In the genomic region with DNA sequence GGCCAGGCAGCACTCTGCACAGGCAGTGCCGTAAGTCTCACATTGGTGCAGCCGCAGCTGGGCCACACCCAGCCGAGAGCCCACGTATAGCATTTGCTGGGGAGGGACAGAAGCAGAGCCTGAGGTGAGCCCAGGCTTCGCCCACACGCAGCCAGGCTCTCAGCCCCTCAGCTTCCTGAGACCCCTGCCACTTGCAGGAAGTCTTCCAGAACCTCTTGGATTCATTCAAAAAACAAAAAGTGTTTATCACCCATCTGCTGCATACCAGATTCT, we compare ENCODE assay signal across 29 cellular contexts. TPM values are rescaled to one million over a fixed set of nuclear protein-coding genes. Genes with fewer than 3 reads are reported as not detected.
"Had no signal": no experiment of that assay in that cellular context is flagged by ENCODE, and none has a peak within 500 bp of the region (broad histone marks: within the 10 kb centered on the region; RNA-seq: fewer than 3 reads in every experiment).

No MANE protein-coding gene starts in this region.

- H3K4me3 Mint-ChIP-seq: activated CD8-positive, alpha-beta T cell treated with anti-CD3 and anti-CD28 coated beads for 36 hours; activated naive CD4-positive, alpha-beta T cell treated with anti-CD3 and anti-CD28 coated beads, Interleukin-2, amount 10 ng/mL, durations not matched to agents 7 days and 5 days; activated naive CD8-positive, alpha-beta T cell treated with anti-CD3 and anti-CD28 coated beads for 36 hours; activated T-cell treated with anti-CD3 and anti-CD28 coated beads, Interleukin-2, amount 50 U/mL, for 72 hours had no signal

- H3K27me3 Mint-ChIP-seq: activated CD8-positive, alpha-beta T cell treated with anti-CD3 and anti-CD28 coated beads for 36 hours; activated naive CD8-positive, alpha-beta T cell treated with anti-CD3 and anti-CD28 coated beads for 36 hours had no signal

- H3K4me3 ChIP-seq: SJCRH30 had no signal

- H3K9ac ChIP-seq: SK-N-SH had no signal

- H3K27me3 ChIP-seq: brain microvascular endothelial cell, SJCRH30 had no signal

- ATAC-seq: activated CD4-positive, CD25-positive, alpha-beta regulatory T cell treated with anti-CD3 and anti-CD28 coated beads, Interleukin-2, amount 50 U/mL, for 24 hours; activated CD8-positive, alpha-beta T cell treated with anti-CD3 and anti-CD28 coated beads for 36 hours; activated T-cell treated with anti-CD3 and anti-CD28 coated beads, Interleukin-2, amount 50 U/mL, for 72 hours; Panc1 had no signal

- H3K27ac ChIP-seq: brain microvascular endothelial cell, SJCRH30 had no signal

- DNase-seq: activated CD4-positive, alpha-beta T cell treated with anti-CD3 and anti-CD28 coated beads for 4 hours; activated CD8-positive, alpha-beta memory T cell treated with anti-CD3 and anti-CD28 coated beads, Interleukin-2, amount 50 U/mL, for 4 hours; activated CD8-positive, alpha-beta T cell treated with anti-CD3 and anti-CD28 coated beads for 36 hours; activated gamma-delta T cell treated with Interleukin-2 at 50 U/mL for 16 hours; activated naive CD4-positive, alpha-beta T cell treated with anti-CD3 and anti-CD28 coated beads, Interleukin-2, amount 10 ng/mL, durations not matched to agents 7 days and 5 days; activated naive CD8-positive, alpha-beta T cell treated with anti-CD3 and anti-CD28 coated beads for 36 hours; activated T-cell treated with anti-CD3 and anti-CD28 coated beads, Interleukin-2, amount 50 U/mL, for 72 hours; brain microvascular endothelial cell; KG1; NCI-H1092; NCI-H1417; NCI-H1930; NCI-H2107; NCI-H2171 treated with DMSO at 0.1 percent for 48 hours; NCI-H345; NCI-H510A; NCI-H526 treated with DMSO at 0.1 percent for 48 hours; NCI-H82; Right ventricle myocardium superior; RPMI8226; SJCRH30; SK-N-SH; T-helper 1 cell had no signal

- H3K27ac Mint-ChIP-seq: activated CD8-positive, alpha-beta T cell treated with anti-CD3 and anti-CD28 coated beads for 36 hours; activated naive CD8-positive, alpha-beta T cell treated with anti-CD3 and anti-CD28 coated beads for 36 hours; activated T-cell treated with anti-CD3 and anti-CD28 coated beads, Interleukin-2, amount 50 U/mL, for 72 hours; activated T-helper 2 cell treated with anti-CD3 and anti-CD28 coated beads, Interferon-gamma antibody, Interleukin-2, Interleukin-4, amounts not matched to agents 10 μg/mL and 5 μg/mL and 100 μg/mL, durations not matched to agents 14 hours and 24 hours and 36 hours had no signal

- H3K36me3 Mint-ChIP-seq: activated naive CD4-positive, alpha-beta T cell treated with anti-CD3 and anti-CD28 coated beads, Interleukin-2, amount 10 ng/mL, durations not matched to agents 7 days and 5 days; activated naive CD8-positive, alpha-beta T cell treated with anti-CD3 and anti-CD28 coated beads for 36 hours had no signal

- H3K36me3 ChIP-seq: brain microvascular endothelial cell, SJCRH30 had no signal

- H3K9me3 Mint-ChIP-seq: activated CD8-positive, alpha-beta T cell treated with anti-CD3 and anti-CD28 coated beads for 36 hours; activated naive CD4-positive, alpha-beta T cell treated with anti-CD3 and anti-CD28 coated beads, Interleukin-2, amount 10 ng/mL, durations not matched to agents 7 days and 5 days; activated naive CD8-positive, alpha-beta T cell treated with anti-CD3 and anti-CD28 coated beads for 36 hours; activated T-cell treated with anti-CD3 and anti-CD28 coated beads, Interleukin-2, amount 50 U/mL, for 72 hours; activated T-helper 2 cell treated with anti-CD3 and anti-CD28 coated beads, Interferon-gamma antibody, Interleukin-2, Interleukin-4, amounts not matched to agents 10 μg/mL and 5 μg/mL and 100 μg/mL, durations not matched to agents 14 hours and 24 hours and 36 hours had no signal

- H3K4me2 ChIP-seq: SK-N-SH had no signal

- H3K4me1 Mint-ChIP-seq: activated naive CD4-positive, alpha-beta T cell treated with anti-CD3 and anti-CD28 coated beads, Interleukin-2, amount 10 ng/mL, durations not matched to agents 7 days and 5 days; activated naive CD8-positive, alpha-beta T cell treated with anti-CD3 and anti-CD28 coated beads for 36 hours had no signal

- H3K9me3 ChIP-seq: SJCRH30, SK-N-SH had no signal

RNA-seq across cellular contexts. Expression of a gene that starts 6.9 kb away (rescaled TPM):
- total RNA-seq: activated CD8-positive, alpha-beta T cell treated with anti-CD3 and anti-CD28 coated beads for 36 hours; LHCN-M2; OCI-LY7 had no signal

RNA-seq across cellular contexts. Expression of a gene that starts 15.8 kb away (rescaled TPM):
- total RNA-seq: M059J had no signal
